5 cellular contexts compared by ENCODE assay signal in the genomic region with DNA sequence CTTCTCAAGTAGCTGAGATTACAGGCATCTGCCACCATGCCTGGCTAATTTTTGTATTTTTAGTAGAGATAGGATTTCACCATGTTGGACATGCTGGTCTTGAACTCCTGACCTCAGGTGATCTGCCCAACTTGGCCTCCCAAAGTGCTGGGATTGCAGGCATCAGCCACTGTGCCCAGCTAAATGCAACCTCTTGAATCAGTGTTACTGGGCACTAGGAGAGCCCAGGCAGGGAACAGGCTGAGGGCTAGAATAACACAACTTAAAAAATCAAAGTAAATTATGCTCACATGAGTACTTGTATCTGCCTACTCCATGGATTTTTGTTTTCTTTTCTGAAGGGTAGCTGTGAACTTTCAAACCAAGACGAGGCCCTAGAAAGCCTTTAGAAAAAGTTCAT. TPM values are rescaled to one million over a fixed set of nuclear protein-coding genes. Genes with fewer than 3 reads are reported as not detected.
"Had no signal": no experiment of that assay in that cellular context is flagged by ENCODE, and none has a peak within 500 bp of the region (broad histone marks: within the 10 kb centered on the region; RNA-seq: fewer than 3 reads in every experiment).

No MANE protein-coding gene starts in this region.

RNA-seq across cellular contexts. Expression of gene ACTL7A, which starts 58.3 kb away (rescaled TPM):
- total RNA-seq: HepG2, HT-29, HT1080, IMR-90, K562 had no signal
